In genomic region chr2:63642941-63643340, GRCh38 we compare ENCODE assay signal across 23 cellular contexts.
"Had no signal": no experiment of that assay in that cellular context is flagged by ENCODE, and none has a peak within 500 bp of the region (broad histone marks: within the 10 kb centered on the region; RNA-seq: fewer than 3 reads in every experiment).

No MANE protein-coding gene starts in this region.

- H3K4me1 ChIP-seq: SJSA1 had no signal

- H3K27me3 ChIP-seq: SJSA1 had no signal

- H3K36me3 ChIP-seq: MG63, SJSA1 had no signal

- FAIRE-seq: RCC 7860 had no signal

- DNase-seq: Karpas-422, KG1, MG63, NCI-H1092, NCI-H1105 treated with DMSO at 0.1 percent for 48 hours, NCI-H1417 treated with DMSO at 0.1 percent for 48 hours, NCI-H146, NCI-H1694 treated with DMSO at 0.1 percent for 48 hours, NCI-H1930, NCI-H2081, NCI-H2107, NCI-H2227 treated with DMSO at 0.1 percent for 48 hours, NCI-H446, NCI-H510A, NCI-H524 treated with DMSO at 0.1 percent for 48 hours, NCI-H69, NCI-H774, Right ventricle myocardium superior, RPMI8226, SIG-M5 had no signal

- H3K9me3 ChIP-seq: MG63, SJSA1 had no signal

- H3K4me3 ChIP-seq: MG63, SJSA1, SK-N-MC had no signal

- H3K27ac ChIP-seq: SJSA1, SK-N-MC had no signal
